Comparison of ENCODE assay signal across 1 cellular context in genomic region chr22:35892192-35892591, GRCh38.
TF ChIP-seq lines count a peak whose summit lies in the region.

No MANE protein-coding gene starts in this region.

TF ChIP-seq in K562, 482 proteins besides CTCF, POLR2A, EP300 and RAD21 (continued from another document and continues in another):
- TF ChIP-seq ZNF318 (IDR thresholded peaks at IDR 0.05; ENCODE audit: borderline replicate concordance in 1 of 2, low read depth in 1 of 2) (no peak), CHD1 (IDR thresholded peaks at IDR 0.05; ENCODE audit: low read length) (no peak), BCL6 (CRISPR knock-in tag; IDR thresholded peaks at IDR 0.05) (no peak), TCF7L2 (IDR thresholded peaks at IDR 0.05; ENCODE audit: low read depth, low read length) (no peak), VEZF1 (CRISPR knock-in tag; IDR thresholded peaks at IDR 0.05) (no peak), TAF7 (tag; IDR thresholded peaks at IDR 0.05) (no peak), KAT7 (CRISPR knock-in tag; IDR thresholded peaks at IDR 0.05; ENCODE audit: borderline replicate concordance) (no peak), ATF7 (IDR thresholded peaks at IDR 0.05) (no peak), GTF2F1 (IDR thresholded peaks at IDR 0.05; ENCODE audit: low read depth, low read length) (no peak), BDP1 (IDR thresholded peaks at IDR 0.05; ENCODE audit: insufficient read depth, insufficient read length) (no peak), ZBTB49 (CRISPR knock-in tag; IDR thresholded peaks at IDR 0.05; ENCODE audit: borderline replicate concordance) (no peak), CGGBP1 (CRISPR knock-in tag; IDR thresholded peaks at IDR 0.05) (no peak), FOSL1 (tag; conservative IDR thresholded peaks at IDR 0.05) (0 out of 2 replicates have a peak, but pooled peaks have one; percentile 23), ZBTB1 (CRISPR knock-in tag; IDR thresholded peaks at IDR 0.05; ENCODE audit: borderline replicate concordance, low read depth) (no peak), PTRF (tag; IDR thresholded peaks at IDR 0.05) (no peak), C11orf30 (IDR thresholded peaks at IDR 0.05; ENCODE audit: low read depth) (peak; percentile 40), ZNF778 (CRISPR knock-in tag; IDR thresholded peaks at IDR 0.05) (no peak), BACH1 (tag; IDR thresholded peaks at IDR 0.05) (no peak), HMG20A (CRISPR knock-in tag; conservative IDR thresholded peaks at IDR 0.05) (no peak), E2F8 (IDR thresholded peaks at IDR 0.05; ENCODE audit: low read depth, partially characterized antibody) (no peak), SMAD3 (CRISPR knock-in tag; conservative IDR thresholded peaks at IDR 0.05) (no peak), CBX2 (IDR thresholded peaks at IDR 0.05; ENCODE audit: insufficient read depth, low read length, poor library complexity, severe bottlenecking) (no peak), PKNOX1 (IDR thresholded peaks at IDR 0.05) (no peak), ZNF561 (CRISPR knock-in tag; conservative IDR thresholded peaks at IDR 0.05) (no peak), TARDBP (IDR thresholded peaks at IDR 0.05) (no peak), ZEB2 (IDR thresholded peaks at IDR 0.05) (no peak), RCOR1 (IDR thresholded peaks at IDR 0.05; ENCODE audit: borderline replicate concordance in 1 of 2, low read depth in 2 of 2, low read length in 2 of 2) (no peak), CAMTA2 (CRISPR knock-in tag; conservative IDR thresholded peaks at IDR 0.05) (no peak), CBFA2T3 (IDR thresholded peaks at IDR 0.05) (peak; percentile 36; the same call in 1 of the 2 replicates), ZNF282 (CRISPR knock-in tag; IDR thresholded peaks at IDR 0.05) (no peak), ILF3 (IDR thresholded peaks at IDR 0.05; ENCODE audit: borderline replicate concordance) (no peak), GATAD2A (IDR thresholded peaks at IDR 0.05) (no peak), ETS1 (conservative IDR thresholded peaks at IDR 0.05; ENCODE audit: control insufficient read depth, low read depth, low read length) (no peak), THRAP3 (IDR thresholded peaks at IDR 0.05; ENCODE audit: borderline replicate concordance) (no peak), ZNF316 (IDR thresholded peaks at IDR 0.05) (peak; percentile 33; the same call in 1 of the 2 replicates), ZNF24 (IDR thresholded peaks at IDR 0.05) (no peak), FUS (optimal IDR thresholded peaks at IDR 0.05; ENCODE audit: low read depth, low read length) (no peak), COPS2 (conservative IDR thresholded peaks at IDR 0.05) (no peak), MTA2 (IDR thresholded peaks at IDR 0.05; ENCODE audit: low read depth) (no peak), MYNN (IDR thresholded peaks at IDR 0.05) (no peak), MYNN (CRISPR knock-in tag; IDR thresholded peaks at IDR 0.05) (no peak), ELK3 (CRISPR knock-in tag; IDR thresholded peaks at IDR 0.05) (no peak), MAFK (IDR thresholded peaks at IDR 0.05; ENCODE audit: low read length) (0 out of 2 replicates have a peak, but pooled peaks have one; percentile 17), PCBP2 (IDR thresholded peaks at IDR 0.05; ENCODE audit: low read depth, low read length, poor library complexity, severe bottlenecking) (no peak), JUND (IDR thresholded peaks at IDR 0.05; ENCODE audit: borderline replicate concordance, low read depth, low read length) (no peak), JUND (tag; IDR thresholded peaks at IDR 0.05; ENCODE audit: borderline replicate concordance, low read depth, low read length) (peak; percentile 13; the same call in 1 of the 3 replicates), CREM (IDR thresholded peaks at IDR 0.05; ENCODE audit: low read depth) (no peak), BCOR (IDR thresholded peaks at IDR 0.05) (no peak), NFE2 (IDR thresholded peaks at IDR 0.05; ENCODE audit: low read depth) (peak; percentile 52), MCM5 (IDR thresholded peaks at IDR 0.05; ENCODE audit: low read depth) (no peak), SRF (CRISPR knock-in tag; IDR thresholded peaks at IDR 0.05) (no peak), FOXA3 (CRISPR knock-in tag; conservative IDR thresholded peaks at IDR 0.05 in 1 of 2, IDR thresholded peaks at IDR 0.05 in 1 of 2) (no peak), DPF2 (IDR thresholded peaks at IDR 0.05) (no peak), MAFG (tag; conservative IDR thresholded peaks at IDR 0.05) (0 out of 2 replicates have a peak, but pooled peaks have one; percentile 43), ZNF197 (CRISPR knock-in tag; IDR thresholded peaks at IDR 0.05; ENCODE audit: low read depth) (no peak), SMARCA4 (IDR thresholded peaks at IDR 0.05) (no peak)
